14 cellular contexts compared by ENCODE assay signal in the genomic region with DNA sequence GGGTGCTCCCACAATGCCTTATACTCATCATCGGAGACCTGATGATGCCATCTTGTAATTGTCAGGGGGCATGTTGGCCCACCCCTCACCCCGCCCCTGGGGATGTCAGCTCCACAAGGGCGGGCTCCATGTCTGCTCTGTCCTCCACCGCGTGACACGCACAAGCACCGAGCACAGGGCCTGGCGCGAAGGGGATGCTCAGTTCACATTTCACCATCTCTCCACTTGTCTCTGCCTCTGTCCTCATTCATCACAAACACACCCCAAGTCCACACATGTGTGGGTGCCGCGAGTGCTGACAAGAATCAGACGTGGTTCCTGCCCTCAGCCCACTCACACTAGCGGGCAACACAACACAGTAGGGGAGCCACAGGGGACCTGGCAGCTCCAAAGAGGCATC.
"Had no signal": no experiment of that assay in that cellular context is flagged by ENCODE, and none has a peak within 500 bp of the region (broad histone marks: within the 10 kb centered on the region; RNA-seq: fewer than 3 reads in every experiment).

No MANE protein-coding gene starts in this region.

- H3K27ac Mint-ChIP-seq: activated CD4-positive, alpha-beta T cell treated with anti-CD3 and anti-CD28 coated beads, Interleukin-2, amount 10 ng/mL, durations not matched to agents 7 days and 5 days; activated naive CD4-positive, alpha-beta T cell treated with anti-CD3 and anti-CD28 coated beads, Interleukin-2, amount 10 ng/mL, durations not matched to agents 7 days and 5 days; T-helper 1 cell treated with Interleukin-12 subunit alpha and Interleukin-12 subunit beta and Interleukin-4 antibody, amounts not matched to agents 30 μg/mL and 1 μg/mL, for 36 hours had no signal

- H3K27ac ChIP-seq: adrenal gland, neutrophil, suprapubic skin, upper lobe of left lung had no signal

- H3K4me3 Mint-ChIP-seq: activated CD4-positive, alpha-beta T cell treated with anti-CD3 and anti-CD28 coated beads, Interleukin-2, amount 10 ng/mL, durations not matched to agents 7 days and 5 days; activated naive CD4-positive, alpha-beta T cell treated with anti-CD3 and anti-CD28 coated beads, Interleukin-2, amount 10 ng/mL, durations not matched to agents 7 days and 5 days; T-helper 1 cell treated with Interleukin-12 subunit alpha and Interleukin-12 subunit beta and Interleukin-4 antibody, amounts not matched to agents 30 μg/mL and 1 μg/mL, for 36 hours had no signal

- H3K4me1 Mint-ChIP-seq: activated naive CD4-positive, alpha-beta T cell treated with anti-CD3 and anti-CD28 coated beads, Interleukin-2, amount 10 ng/mL, durations not matched to agents 7 days and 5 days had no signal

- H3K27me3 Mint-ChIP-seq: activated CD4-positive, alpha-beta T cell treated with anti-CD3 and anti-CD28 coated beads, Interleukin-2, amount 10 ng/mL, durations not matched to agents 7 days and 5 days had no signal

- H3K9me3 ChIP-seq: adrenal gland, neutrophil, suprapubic skin, upper lobe of left lung had no signal

- H3K9me3 Mint-ChIP-seq: activated CD4-positive, alpha-beta T cell treated with anti-CD3 and anti-CD28 coated beads, Interleukin-2, amount 10 ng/mL, durations not matched to agents 7 days and 5 days; activated naive CD4-positive, alpha-beta T cell treated with anti-CD3 and anti-CD28 coated beads, Interleukin-2, amount 10 ng/mL, durations not matched to agents 7 days and 5 days; T-helper 1 cell treated with Interleukin-12 subunit alpha and Interleukin-12 subunit beta and Interleukin-4 antibody, amounts not matched to agents 30 μg/mL and 1 μg/mL, for 36 hours had no signal

- H3K27me3 ChIP-seq: adrenal gland, neutrophil, suprapubic skin, upper lobe of left lung had no signal

- H3K36me3 Mint-ChIP-seq: activated naive CD4-positive, alpha-beta T cell treated with anti-CD3 and anti-CD28 coated beads, Interleukin-2, amount 10 ng/mL, durations not matched to agents 7 days and 5 days had no signal

- H3K4me3 ChIP-seq: adrenal gland, lung, suprapubic skin, upper lobe of left lung had no signal

- H3K36me3 ChIP-seq: adrenal gland, neutrophil, suprapubic skin, upper lobe of left lung had no signal

- DNase-seq: activated CD4-positive, alpha-beta T cell treated with anti-CD3 and anti-CD28 coated beads, Interleukin-2, amount 10 ng/mL, durations not matched to agents 7 days and 5 days; activated CD8-positive, alpha-beta memory T cell treated with anti-CD3 and anti-CD28 coated beads, Interleukin-2, amount 50 U/mL, for 48 hours; activated naive CD4-positive, alpha-beta T cell treated with anti-CD3 and anti-CD28 coated beads, Interleukin-2, amount 10 ng/mL, durations not matched to agents 7 days and 5 days; erythroblast; retina; stimulated activated CD4-positive, alpha-beta T cell treated with anti-CD3 and anti-CD28 coated beads, Interleukin-15, amount 100 ng/mL, for 24 hours; stimulated activated CD4-positive, alpha-beta T cell treated with anti-CD3 and anti-CD28 coated beads, Interleukin-4, amount 100 ng/mL, for 1 hour; stimulated activated naive CD4-positive, alpha-beta T cell treated with Interleukin-2 at 50 U/mL for 16 hours; upper lobe of left lung had no signal
